ENCODE assay signal across 9 cellular contexts in the genomic region with DNA sequence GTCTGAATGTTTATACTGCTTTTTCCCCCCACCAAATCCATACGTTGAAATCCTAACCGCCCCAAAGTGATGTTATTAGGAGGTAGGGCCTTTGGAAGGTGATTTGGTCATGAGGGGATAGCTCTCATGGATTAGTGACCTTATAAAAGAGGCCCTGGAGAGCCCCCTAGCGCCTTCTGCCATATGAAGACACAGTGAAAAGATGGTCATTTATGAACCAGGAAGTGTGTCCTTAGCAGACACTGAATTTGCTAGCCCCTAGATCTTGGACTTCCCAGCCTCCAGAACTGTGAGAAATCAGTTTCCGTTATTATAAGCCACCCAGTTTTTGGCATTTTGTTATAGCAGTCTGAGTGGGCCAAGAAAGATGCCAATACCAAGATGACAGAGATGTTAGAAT. TPM values are rescaled to one million over a fixed set of nuclear protein-coding genes. Genes with fewer than 3 reads are reported as not detected.
DNase-seq lines count a peak whose midpoint lies in the region; ATAC-seq and TF ChIP-seq lines count a peak whose summit lies in the region.
"Had no signal": no experiment of that assay in that cellular context is flagged by ENCODE, and none has a peak within 500 bp of the region (broad histone marks: within the 10 kb centered on the region; RNA-seq: fewer than 3 reads in every experiment).

No MANE protein-coding gene starts in this region.

- no peaks in the 10 kb centered on the region for H3K36me3 Mint-ChIP-seq in activated CD4-positive, alpha-beta T cell treated with anti-CD3 and anti-CD28 coated beads, Interleukin-2, amount 10 ng/mL, durations not matched to agents 24 days and 14 days (ENCODE audit: low read depth)

- H3K4me3 Mint-ChIP-seq in activated CD4-positive, alpha-beta T cell treated with anti-CD3 and anti-CD28 coated beads, Interleukin-2, amount 10 ng/mL, durations not matched to agents 24 days and 14 days, result no peak overlapping the region

- TF ChIP-seq CTCF in fibroblast of mammary gland (conservative IDR thresholded peaks at IDR 0.05; ENCODE audit: control insufficient read depth, insufficient read depth, low read depth, low read length), result peak; percentile 49

- no peak overlapping the region for H3K4me3 ChIP-seq in fibroblast of mammary gland (ENCODE audit: control insufficient read depth, low read depth, low read length)

- H3K9me3 Mint-ChIP-seq in activated CD4-positive, alpha-beta T cell treated with anti-CD3 and anti-CD28 coated beads, Interleukin-2, amount 10 ng/mL, durations not matched to agents 24 days and 14 days, result no peaks in the 10 kb centered on the region

- intact Hi-C loops in activated CD4-positive, alpha-beta T cell treated with anti-CD3 and anti-CD28 coated beads, Interleukin-2, amount 10 ng/mL, durations not matched to agents 24 days and 14 days (cut with micrococcal nuclease), result no loop called here

- peak; percentile 28 for DNase-seq in AG20443 (ENCODE audit: low spot score)
- DNase-seq in RKO (ENCODE audit: low spot score), result peak; percentile 42
- DNase-seq in fibroblast of mammary gland (ENCODE audit: low read depth), result peak; percentile 60
- no peak for DNase-seq in activated CD4-positive, alpha-beta T cell treated with anti-CD3 and anti-CD28 coated beads, Interleukin-2, amount 10 ng/mL, durations not matched to agents 24 days and 14 days
- no peak for DNase-seq in AG08396 (ENCODE audit: low spot score)
- no peak for DNase-seq in DMS153 treated with DMSO at 0.1 percent for 48 hours (lab: John Stamatoyannopoulos, UW; ENCODE audit: unreplicated experiment)
- DNase-seq: SHP77 had no signal

- H3K27ac Mint-ChIP-seq in activated CD4-positive, alpha-beta T cell treated with anti-CD3 and anti-CD28 coated beads, Interleukin-2, amount 10 ng/mL, durations not matched to agents 24 days and 14 days, result no peak overlapping the region

- ATAC-seq in GM21619 (IDR thresholded peaks at IDR 0.05; ENCODE audit: unreplicated experiment) (peak; percentile 73), HG02571 (IDR thresholded peaks at IDR 0.05; ENCODE audit: unreplicated experiment) (no peak)

- peaks cover 7% of the 10 kb centered on the region for H3K4me1 Mint-ChIP-seq in activated CD4-positive, alpha-beta T cell treated with anti-CD3 and anti-CD28 coated beads, Interleukin-2, amount 10 ng/mL, durations not matched to agents 24 days and 14 days

- peaks cover 13% of the 10 kb centered on the region for H3K27me3 Mint-ChIP-seq in activated CD4-positive, alpha-beta T cell treated with anti-CD3 and anti-CD28 coated beads, Interleukin-2, amount 10 ng/mL, durations not matched to agents 24 days and 14 days

RNA-seq across cellular contexts. Expression of a gene that starts 7.2 kb away (rescaled TPM):
- total RNA-seq in activated CD4-positive, alpha-beta T cell treated with anti-CD3 and anti-CD28 coated beads, Interleukin-2, amount 10 ng/mL, durations not matched to agents 24 days and 14 days, result 72.6 and 76.5 TPM in 2 replicates

RNA-seq across cellular contexts. Expression of a gene that starts 11.5 kb away (rescaled TPM):
- total RNA-seq in activated CD4-positive, alpha-beta T cell treated with anti-CD3 and anti-CD28 coated beads, Interleukin-2, amount 10 ng/mL, durations not matched to agents 24 days and 14 days, result 164 and 177 TPM in 2 replicates

Comparison
In these comparisons a context has a peak if more than half of its experiments do, and no peak if none do; other contexts are left out.
1. DNase-seq: peak in AG20443 (single experiment), RKO (single experiment) and fibroblast of mammary gland (single experiment); none in activated CD4-positive, alpha-beta T cell treated with anti-CD3 and anti-CD28 coated beads, Interleukin-2, amount 10 ng/mL, durations not matched to agents 24 days and 14 days (single experiment), AG08396 (single experiment) and DMS153 treated with DMSO at 0.1 percent for 48 hours (single experiment).